8 cellular contexts compared by ENCODE assay signal in the genomic region with DNA sequence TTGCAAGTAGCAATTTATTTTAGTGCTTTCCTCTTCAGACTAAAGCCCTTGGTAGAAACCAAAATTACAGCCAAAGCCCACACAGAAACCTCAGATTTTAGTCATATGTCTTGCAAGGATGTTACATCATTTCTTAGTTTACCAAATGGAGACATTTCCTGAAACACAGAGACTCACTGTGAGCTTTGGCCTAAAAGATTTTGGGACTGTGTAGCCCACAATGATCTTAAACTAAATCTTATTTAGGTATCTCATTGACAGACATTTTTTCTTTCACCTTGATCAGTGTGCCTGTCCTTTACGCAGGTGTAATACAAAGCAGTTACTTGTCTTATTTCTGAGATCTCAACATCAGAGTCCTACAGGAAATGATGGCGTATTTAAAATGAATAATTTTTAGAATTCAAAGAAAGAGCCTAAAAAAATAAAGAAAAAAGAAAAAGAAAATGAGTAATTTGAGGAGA. TPM values are rescaled to one million over a fixed set of nuclear protein-coding genes. Genes with fewer than 3 reads are reported as not detected.
A peak's percentile ranks its signal among the peaks of the same experiment; 100 is the strongest.
DNase-seq lines count a peak whose midpoint lies in the region; ATAC-seq and TF ChIP-seq lines count a peak whose summit lies in the region.

No MANE protein-coding gene starts in this region.

- H3K4me2 ChIP-seq in mesenchymal stem cell (ENCODE audit: low read length, poor library complexity, severe bottlenecking) = no peak overlapping the region

- no peak overlapping the region for H3K4me3 Mint-ChIP-seq in T-cell

- no peaks in the 10 kb centered on the region for H3K27me3 ChIP-seq in mesenchymal stem cell (ENCODE audit: control insufficient read depth in 1 of 2, insufficient read depth in 1 of 2, low read length in 2 of 2)
- no peaks in the 10 kb centered on the region for H3K27me3 ChIP-seq in effector memory CD4-positive, alpha-beta T cell (replicated peaks; ENCODE audit: control insufficient read depth, insufficient read depth, low read length, poor library complexity, severe bottlenecking)

- H2BK5ac ChIP-seq in mesenchymal stem cell (ENCODE audit: low read depth, low read length, poor library complexity, severe bottlenecking) = no peak overlapping the region

- ATAC-seq in HG02973 (IDR thresholded peaks at IDR 0.05; ENCODE audit: unreplicated experiment) = peak; percentile 30
- ATAC-seq in T-cell (replicated peaks in 1 of 4) = peak in 3 of 4 experiments; percentile 47 to 53 (median 50)
- ATAC-seq in HG02870 (IDR thresholded peaks at IDR 0.05; ENCODE audit: unreplicated experiment) = no peak

- H2BK12ac ChIP-seq in mesenchymal stem cell (ENCODE audit: low read length in 2 of 2) = no peak overlapping the region

- no peak overlapping the region for H3K27ac ChIP-seq in mesenchymal stem cell (ENCODE audit: low read length, poor library complexity, severe bottlenecking)
- H3K27ac ChIP-seq in effector memory CD4-positive, alpha-beta T cell (ENCODE audit: insufficient read depth, low read length, poor library complexity, severe bottlenecking) = no peak overlapping the region

- no peak overlapping the region for H3K4me3 ChIP-seq in mesenchymal stem cell (ENCODE audit: insufficient read depth in 1 of 2, low read depth in 1 of 2, low read length in 2 of 2)
- no peak overlapping the region for H3K4me3 ChIP-seq in effector memory CD4-positive, alpha-beta T cell (ENCODE audit: insufficient read depth, low read depth, low read length, poor library complexity, severe bottlenecking)

- peak overlapping the region; percentile 63 for H3K9ac ChIP-seq in mesenchymal stem cell (ENCODE audit: low read length)

- peak; percentile 31 for DNase-seq in GM10266 (ENCODE audit: extremely low spot score)
- DNase-seq in T-cell = no peak
- peak; percentile 65 for DNase-seq in mesenchymal stem cell
- DNase-seq in effector memory CD4-positive, alpha-beta T cell = no peak
- no peak for DNase-seq in KG1 (lab: John Stamatoyannopoulos, UW)
- DNase-seq in T-helper 9 cell = no peak

- no peaks in the 10 kb centered on the region for H3K79me1 ChIP-seq in mesenchymal stem cell (replicated peaks; ENCODE audit: low read length, poor library complexity, severe bottlenecking)

- H3K36me3 ChIP-seq in mesenchymal stem cell (ENCODE audit: control insufficient read depth in 1 of 2, insufficient read depth in 2 of 2, low read depth in 1 of 2, low read length in 2 of 2) = no peaks in the 10 kb centered on the region
- H3K36me3 ChIP-seq in effector memory CD4-positive, alpha-beta T cell (ENCODE audit: control insufficient read depth, insufficient read depth, low read length) = no peaks in the 10 kb centered on the region

- H3K4ac ChIP-seq in mesenchymal stem cell (ENCODE audit: low read depth in 1 of 2, low read length in 2 of 2) = no peak overlapping the region

- H2BK15ac ChIP-seq in mesenchymal stem cell (ENCODE audit: low read depth, poor library complexity, severe bottlenecking) = no peak overlapping the region

- H2AFZ ChIP-seq in mesenchymal stem cell (ENCODE audit: low read depth, low read length) = no peak overlapping the region

- H3K9me3 ChIP-seq in mesenchymal stem cell (ENCODE audit: control insufficient read depth, low read length) = no peaks in the 10 kb centered on the region
- H3K9me3 ChIP-seq in effector memory CD4-positive, alpha-beta T cell (ENCODE audit: control insufficient read depth, low read length) = no peaks in the 10 kb centered on the region

- no peak overlapping the region for H4K91ac ChIP-seq in mesenchymal stem cell (ENCODE audit: low read length)

- no peak overlapping the region for H3K18ac ChIP-seq in mesenchymal stem cell (ENCODE audit: low read depth in 1 of 2, low read length in 2 of 2)

- peaks cover 37 to 51% (median 47%) of the 10 kb centered on the region in 3 donors for H3K4me1 Mint-ChIP-seq in T-cell

- H2BK120ac ChIP-seq in mesenchymal stem cell (ENCODE audit: low read depth, low read length) = no peak overlapping the region

- POLR2A ChIA-PET in T-cell (lab: Charles Lee) = interaction anchor here in 1 of 2 donors (0.6 to 1.0 kb wide), 2 partner anchors 136 to 161 kb away, joined by 3 to 7 read pairs; no protein-coding TSS in a partner anchor

- no peak overlapping the region for H3K23ac ChIP-seq in mesenchymal stem cell (ENCODE audit: low read length in 2 of 2)

- peak overlapping the region; percentile 46 to 84 for H3K27ac Mint-ChIP-seq in T-cell

- H4K8ac ChIP-seq in mesenchymal stem cell (ENCODE audit: low read length) = no peak overlapping the region

- no peak overlapping the region for H3K14ac ChIP-seq in mesenchymal stem cell (ENCODE audit: low read length in 2 of 2)

- H3K36me3 Mint-ChIP-seq in T-cell = no peaks in the 10 kb centered on the region

- peaks cover 10% of the 10 kb centered on the region for H3K4me1 ChIP-seq in mesenchymal stem cell (ENCODE audit: control insufficient read depth, insufficient read depth, low read depth, low read length)
- no peaks in the 10 kb centered on the region for H3K4me1 ChIP-seq in effector memory CD4-positive, alpha-beta T cell (ENCODE audit: control insufficient read depth, insufficient read depth, low read length, poor library complexity, severe bottlenecking)

- CTCF ChIA-PET in T-cell (lab: Charles Lee) = interaction anchor here (0.7 to 2.3 kb wide), 5 partner anchors 16 to 208 kb away, joined by 3 to 6 read pairs (median 4); no protein-coding TSS in a partner anchor

- H2AK5ac ChIP-seq in mesenchymal stem cell (ENCODE audit: low read length, severe bottlenecking) = no peak overlapping the region

- no peak for TF ChIP-seq CTCF in GM10266 (IDR thresholded peaks at IDR 0.05; ENCODE audit: control insufficient read depth, insufficient read depth, low read depth, missing control alignments)

- no CpG with 5 or more reads among the region's 2 CpGs for WGBS in mesenchymal stem cell

- no peaks in the 10 kb centered on the region for H3K27me3 Mint-ChIP-seq in T-cell

- H3K9me3 Mint-ChIP-seq in T-cell = no peaks in the 10 kb centered on the region

RNA-seq across cellular contexts. Expression of gene AP4E1, which starts 27.8 kb away (rescaled TPM):
- total RNA-seq in T-cell = 10 to 100 TPM in 4 of 5 donors, 1 to 10 TPM in 1; 9.4 to 14.0 (median 10.8) TPM
- polyA plus RNA-seq in mesenchymal stem cell (2013, experiment 1 of 2) = 3.7 TPM
- 3.9 TPM for polyA plus RNA-seq in mesenchymal stem cell (2013, experiment 2 of 2)

Comparison
In these comparisons a context has a peak if more than half of its experiments do, and no peak if none do; other contexts are left out.
1. DNase-seq: peak in GM10266 (single experiment) and mesenchymal stem cell (single experiment); none in T-cell (0 of 34), effector memory CD4-positive, alpha-beta T cell (0 of 3), KG1 (single experiment) and T-helper 9 cell (single experiment).